16 cellular contexts compared by ENCODE assay signal in the genomic region with DNA sequence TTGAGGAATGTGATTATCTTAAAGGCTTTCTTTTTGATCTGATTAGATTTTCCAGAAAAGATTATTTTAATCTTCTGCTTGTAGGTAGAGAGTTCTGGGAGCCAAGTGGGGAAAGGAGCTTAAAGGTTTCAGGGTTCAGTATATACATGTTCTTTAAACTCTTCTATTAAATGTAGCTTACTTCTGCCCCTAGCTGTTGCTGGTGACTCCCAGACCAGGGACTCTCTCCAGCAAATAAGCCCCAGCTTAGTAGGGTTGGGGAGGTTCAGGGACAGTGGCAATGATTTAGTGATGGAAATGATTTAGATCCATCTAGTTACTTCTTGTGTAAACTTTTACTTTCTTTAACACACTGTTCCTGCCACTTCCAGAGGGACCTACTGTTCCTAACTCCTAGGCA.
"Had no signal": no experiment of that assay in that cellular context is flagged by ENCODE, and none has a peak within 500 bp of the region (broad histone marks: within the 10 kb centered on the region; RNA-seq: fewer than 3 reads in every experiment).

No MANE protein-coding gene starts in this region.

- H3K27ac Mint-ChIP-seq: activated naive CD4-positive, alpha-beta T cell treated with anti-CD3 and anti-CD28 coated beads, Interleukin-2, amount 10 ng/mL, durations not matched to agents 7 days and 5 days; activated T-helper 17 cell treated with anti-CD3 and anti-CD28 coated beads, Interleukin-2, amount 50 U/mL, for 72 hours; dendritic cell treated with granulocyte-macrophage colony-stimulating factor and Interleukin-4, amounts not matched to agents 40 ng/mL and 50 ng/mL, for 4 days; natural killer cell treated with Interleukin-12 subunit alpha and Interleukin-12 subunit beta and Interleukin-15 and Interleukin-18, amount 100 ng/mL, for 72 hours; type B pancreatic cell had no signal

- H3K4me1 Mint-ChIP-seq: activated naive CD4-positive, alpha-beta T cell treated with anti-CD3 and anti-CD28 coated beads, Interleukin-2, amount 10 ng/mL, durations not matched to agents 7 days and 5 days; activated T-helper 17 cell treated with anti-CD3 and anti-CD28 coated beads, Interleukin-2, amount 50 U/mL, for 72 hours had no signal

- H3K4me3 Mint-ChIP-seq: activated naive CD4-positive, alpha-beta T cell treated with anti-CD3 and anti-CD28 coated beads, Interleukin-2, amount 10 ng/mL, durations not matched to agents 7 days and 5 days; activated T-helper 17 cell treated with anti-CD3 and anti-CD28 coated beads, Interleukin-2, amount 50 U/mL, for 72 hours; dendritic cell treated with granulocyte-macrophage colony-stimulating factor and Interleukin-4, amounts not matched to agents 40 ng/mL and 50 ng/mL, for 4 days; natural killer cell treated with Interleukin-12 subunit alpha and Interleukin-12 subunit beta and Interleukin-15 and Interleukin-18, amount 100 ng/mL, for 72 hours; type B pancreatic cell had no signal

- H3K9me3 Mint-ChIP-seq: activated naive CD4-positive, alpha-beta T cell treated with anti-CD3 and anti-CD28 coated beads, Interleukin-2, amount 10 ng/mL, durations not matched to agents 7 days and 5 days; activated T-helper 17 cell treated with anti-CD3 and anti-CD28 coated beads, Interleukin-2, amount 50 U/mL, for 72 hours; dendritic cell treated with granulocyte-macrophage colony-stimulating factor and Interleukin-4, amounts not matched to agents 40 ng/mL and 50 ng/mL, for 4 days; natural killer cell treated with Interleukin-12 subunit alpha and Interleukin-12 subunit beta and Interleukin-15 and Interleukin-18, amount 100 ng/mL, for 72 hours; type B pancreatic cell had no signal

- ATAC-seq: activated T-helper 17 cell treated with anti-CD3 and anti-CD28 coated beads, Interleukin-2, amount 50 U/mL, for 72 hours; foreskin keratinocyte; heart left ventricle; left lobe of liver; natural killer cell treated with Interleukin-12 subunit alpha and Interleukin-12 subunit beta and Interleukin-15 and Interleukin-18, amount 100 ng/mL, for 72 hours; stimulated activated naive CD8-positive, alpha-beta T cell treated with anti-CD3 and anti-CD28 coated beads, Interleukin-15, Interleukin-2, amounts not matched to agents 100 U/mL and 50 U/mL, for 24 hours had no signal

- H3K4me1 ChIP-seq: adrenal gland, foreskin keratinocyte, heart left ventricle, suprapubic skin had no signal

- H3K27ac ChIP-seq: adrenal gland, foreskin keratinocyte, heart left ventricle, suprapubic skin, VCaP had no signal

- H3K27me3 Mint-ChIP-seq: activated naive CD4-positive, alpha-beta T cell treated with anti-CD3 and anti-CD28 coated beads, Interleukin-2, amount 10 ng/mL, durations not matched to agents 7 days and 5 days; activated T-helper 17 cell treated with anti-CD3 and anti-CD28 coated beads, Interleukin-2, amount 50 U/mL, for 72 hours; dendritic cell treated with granulocyte-macrophage colony-stimulating factor and Interleukin-4, amounts not matched to agents 40 ng/mL and 50 ng/mL, for 4 days; natural killer cell treated with Interleukin-12 subunit alpha and Interleukin-12 subunit beta and Interleukin-15 and Interleukin-18, amount 100 ng/mL, for 72 hours; type B pancreatic cell had no signal

- H3K4me3 ChIP-seq: adrenal gland, heart left ventricle, suprapubic skin had no signal

- H3K27me3 ChIP-seq: adrenal gland, foreskin keratinocyte, heart left ventricle, suprapubic skin had no signal

- H3K9me3 ChIP-seq: adrenal gland, suprapubic skin had no signal

- DNase-seq: activated CD4-positive, alpha-beta T cell treated with anti-CD3 and anti-CD28 coated beads for 4 hours; activated naive CD4-positive, alpha-beta T cell treated with anti-CD3 and anti-CD28 coated beads, Interleukin-2, amount 10 ng/mL, durations not matched to agents 7 days and 5 days; adrenal gland; foreskin keratinocyte; heart left ventricle; mammary epithelial cell; stimulated activated CD4-positive, alpha-beta T cell treated with anti-CD3 and anti-CD28 coated beads, Interleukin-2, amount 100 ng/mL, for 48 hours; stimulated activated naive CD8-positive, alpha-beta T cell treated with anti-CD3 and anti-CD28 coated beads, Interleukin-15, Interleukin-2, amounts not matched to agents 100 U/mL and 50 U/mL, for 24 hours; T-helper 9 cell had no signal
